In the genomic region with DNA sequence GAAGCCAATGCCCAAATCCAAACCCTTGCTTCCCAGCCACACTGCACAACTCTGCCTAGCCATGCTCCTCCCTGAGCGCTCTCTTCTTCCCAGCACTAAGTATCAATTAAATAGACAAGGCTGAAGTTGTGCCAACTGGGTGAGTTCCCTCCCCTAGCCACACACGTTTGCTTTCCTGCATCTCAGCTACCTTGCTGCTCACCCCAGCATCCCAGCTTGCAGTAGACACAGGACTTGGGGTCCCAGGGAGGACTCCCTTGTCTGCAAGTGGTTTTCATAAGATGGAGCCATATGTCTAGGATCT, we compare ENCODE assay signal across 1 cellular context.
TF ChIP-seq lines count a peak whose summit lies in the region.

No MANE protein-coding gene starts in this region.

TF ChIP-seq in HCT116, 20 proteins besides CTCF, POLR2A, EP300 and RAD21 (continued from another document):
- no peak for TF ChIP-seq SIN3A (IDR thresholded peaks at IDR 0.05; ENCODE audit: low read depth)
- no peak for TF ChIP-seq ZFX (IDR thresholded peaks at IDR 0.05)
